In genomic region chr20:32458837-32459220, GRCh38 we compare ENCODE assay signal across 1 cellular context.
TF ChIP-seq lines count a peak whose summit lies in the region.

No MANE protein-coding gene starts in this region.

TF ChIP-seq in HepG2, 621 proteins besides CTCF, POLR2A, EP300 and RAD21 (continued from another document):
- no peak for TF ChIP-seq ZBTB38 (CRISPR knock-in tag; IDR thresholded peaks at IDR 0.05)
- no peak for TF ChIP-seq ZNF296 (CRISPR knock-in tag; conservative IDR thresholded peaks at IDR 0.05)
- no peak for TF ChIP-seq DMAP1 (CRISPR knock-in tag; IDR thresholded peaks at IDR 0.05)
- TF ChIP-seq ZNF383 (CRISPR knock-in tag; IDR thresholded peaks at IDR 0.05; ENCODE audit: borderline replicate concordance) = no peak
- no peak for TF ChIP-seq MEIS1 (CRISPR knock-in tag; IDR thresholded peaks at IDR 0.05; ENCODE audit: borderline replicate concordance)
- TF ChIP-seq NFE2L2 (IDR thresholded peaks at IDR 0.05; ENCODE audit: low read length) = no peak
- no peak for TF ChIP-seq GABPA (IDR thresholded peaks at IDR 0.05; ENCODE audit: low read depth, low read length)
- no peak for TF ChIP-seq GABPA (CRISPR knock-in tag; IDR thresholded peaks at IDR 0.05; ENCODE audit: low read depth)
- TF ChIP-seq ZNF446 (CRISPR knock-in tag; IDR thresholded peaks at IDR 0.05) = no peak
- peak; percentile 28 for TF ChIP-seq AGO2 (optimal IDR thresholded peaks at IDR 0.05; ENCODE audit: low read depth, low read length)
- no peak for TF ChIP-seq ZNF251 (CRISPR knock-in tag; IDR thresholded peaks at IDR 0.05)
- TF ChIP-seq FOXO1 (CRISPR knock-in tag; IDR thresholded peaks at IDR 0.05) = no peak
- TF ChIP-seq ZNF589 (CRISPR knock-in tag; conservative IDR thresholded peaks at IDR 0.05) = no peak
- no peak for TF ChIP-seq SP5 (CRISPR knock-in tag; IDR thresholded peaks at IDR 0.05; ENCODE audit: borderline replicate concordance, low read depth)
- no peak for TF ChIP-seq NBN (conservative IDR thresholded peaks at IDR 0.05)
- no peak for TF ChIP-seq HCFC1 (IDR thresholded peaks at IDR 0.05; ENCODE audit: low read depth, low read length)
- TF ChIP-seq SKIL (CRISPR knock-in tag; IDR thresholded peaks at IDR 0.05; ENCODE audit: borderline replicate concordance) = no peak
- peak; percentile 78; the same call in 1 of the 2 replicates for TF ChIP-seq ZNF274 (CRISPR knock-in tag; IDR thresholded peaks at IDR 0.05)
- TF ChIP-seq PPARG (CRISPR knock-in tag; conservative IDR thresholded peaks at IDR 0.05) = no peak
- TF ChIP-seq XBP1 (CRISPR knock-in tag; IDR thresholded peaks at IDR 0.05) = no peak
- no peak for TF ChIP-seq TOE1 (CRISPR knock-in tag; IDR thresholded peaks at IDR 0.05)
- peak; percentile 13; the same call in 1 of the 2 replicates for TF ChIP-seq MYC (CRISPR knock-in tag; IDR thresholded peaks at IDR 0.05; ENCODE audit: borderline replicate concordance)
- 0 out of 2 replicates have a peak, but pooled peaks have one; percentile 3 for TF ChIP-seq ZFP91 (CRISPR knock-in tag; IDR thresholded peaks at IDR 0.05; ENCODE audit: borderline replicate concordance)
- TF ChIP-seq NFYB (CRISPR knock-in tag; IDR thresholded peaks at IDR 0.05) = no peak
- no peak for TF ChIP-seq HOXD1 (CRISPR knock-in tag; IDR thresholded peaks at IDR 0.05)
- no peak for TF ChIP-seq ZEB1 (IDR thresholded peaks at IDR 0.05; ENCODE audit: insufficient replicate concordance, low read depth)
- no peak for TF ChIP-seq DMTF1 (CRISPR knock-in tag; IDR thresholded peaks at IDR 0.05)
- no peak for TF ChIP-seq ZMYM3 (CRISPR knock-in tag; IDR thresholded peaks at IDR 0.05)
- no peak for TF ChIP-seq ELK4 (CRISPR knock-in tag; IDR thresholded peaks at IDR 0.05; ENCODE audit: borderline replicate concordance)
- TF ChIP-seq ZSCAN29 (CRISPR knock-in tag; conservative IDR thresholded peaks at IDR 0.05) = no peak
- TF ChIP-seq ZNF75D (CRISPR knock-in tag; IDR thresholded peaks at IDR 0.05; ENCODE audit: borderline replicate concordance) = no peak
